ENCODE assay signal across 3 cellular contexts in the genomic region with DNA sequence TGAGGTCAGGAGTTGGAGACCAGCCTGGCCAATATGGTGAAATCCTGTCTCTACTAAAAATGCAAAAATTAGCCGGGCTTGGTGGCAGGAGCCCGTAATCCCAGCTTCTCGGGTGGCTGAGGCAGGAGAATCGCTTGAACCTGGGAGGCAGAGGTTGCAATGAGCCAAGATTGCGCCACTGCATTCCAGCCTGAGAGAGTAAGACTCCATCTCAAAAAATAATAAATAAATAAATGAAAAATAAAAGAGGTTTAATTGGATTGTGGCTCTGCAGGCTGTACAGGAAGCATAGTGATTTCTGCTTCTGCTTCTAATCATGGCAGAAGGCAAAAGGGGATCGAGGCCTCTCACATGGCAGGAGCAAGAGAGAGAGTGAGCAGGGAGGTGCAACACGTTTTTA. TPM values are rescaled to one million over a fixed set of nuclear protein-coding genes. Genes with fewer than 3 reads are reported as not detected.
"Had no signal": no experiment of that assay in that cellular context is flagged by ENCODE, and none has a peak within 500 bp of the region (broad histone marks: within the 10 kb centered on the region; RNA-seq: fewer than 3 reads in every experiment).

No MANE protein-coding gene starts in this region.

RNA-seq across cellular contexts. Expression of a gene that starts 38.4 kb away (rescaled TPM):
- total RNA-seq: left ventricle myocardium inferior; natural killer cell treated with Interleukin-12 subunit alpha and Interleukin-12 subunit beta and Interleukin-15 and Interleukin-18, amount 100 ng/mL, for 72 hours; thoracic aorta had no signal
